In the genomic region with DNA sequence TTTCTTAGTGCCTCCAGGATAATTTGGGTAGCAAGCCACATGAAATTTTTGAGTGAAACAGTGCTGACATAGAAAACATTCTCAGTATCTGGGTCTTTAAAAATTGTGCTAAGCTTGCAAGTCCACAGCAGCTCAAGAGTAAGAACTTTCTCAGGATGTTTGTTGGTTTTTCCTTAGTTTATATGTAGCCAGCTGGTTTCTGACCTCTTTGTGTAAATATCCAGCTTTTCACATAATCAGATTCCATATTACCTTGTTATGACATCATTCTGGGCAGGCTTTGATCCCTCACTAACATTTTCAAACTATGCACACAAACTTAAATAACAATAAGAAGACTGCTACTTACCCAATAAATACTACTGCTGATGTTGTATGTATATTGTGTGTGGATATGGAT, we compare ENCODE assay signal across 18 cellular contexts.
"Had no signal": no experiment of that assay in that cellular context is flagged by ENCODE, and none has a peak within 500 bp of the region (broad histone marks: within the 10 kb centered on the region; RNA-seq: fewer than 3 reads in every experiment).

No MANE protein-coding gene starts in this region.

- H3K9me3 Mint-ChIP-seq: activated B cell treated with CpG ODN at 0.5 μM for 24 hours; activated naive CD4-positive, alpha-beta T cell treated with anti-CD3 and anti-CD28 coated beads, Interleukin-2, amount 50 U/mL, for 24 hours; activated T-cell treated with anti-CD3 and anti-CD28 coated beads, Interleukin-2, amount 50 U/mL, for 4 hours; effector memory CD8-positive, alpha-beta T cell; naive thymus-derived CD8-positive, alpha-beta T cell; stimulated activated memory B cell treated with anti-CD40 and anti-IgM and Interleukin-4, amounts not matched to agents 10 μg/mL and 1 μg/mL and 100 μg/mL, for 72 hours; T-helper 2 cell treated with Interferon-gamma antibody and Interleukin-4, amounts not matched to agents 5 μg/mL and 100 μg/mL, for 36 hours had no signal

- H3K4me3 ChIP-seq: lung, mucosa of descending colon, thyroid gland, uterus had no signal

- H3K36me3 Mint-ChIP-seq: activated naive CD4-positive, alpha-beta T cell treated with anti-CD3 and anti-CD28 coated beads, Interleukin-2, amount 50 U/mL, for 24 hours; naive thymus-derived CD8-positive, alpha-beta T cell; stimulated activated memory B cell treated with anti-CD40 and anti-IgM and Interleukin-4, amounts not matched to agents 10 μg/mL and 1 μg/mL and 100 μg/mL, for 72 hours had no signal

- ATAC-seq: activated CD8-positive, alpha-beta T cell treated with anti-CD3 and anti-CD28 coated beads for 36 hours; activated T-cell treated with anti-CD3 and anti-CD28 coated beads, Interleukin-2, amount 50 U/mL, for 4 hours; effector memory CD8-positive, alpha-beta T cell; left colon; mucosa of descending colon; naive thymus-derived CD8-positive, alpha-beta T cell; stimulated activated memory B cell treated with anti-CD40 and anti-IgM and Interleukin-4, amounts not matched to agents 10 μg/mL and 1 μg/mL and 100 μg/mL, for 72 hours had no signal

- H3K27ac Mint-ChIP-seq: activated B cell treated with CpG ODN at 0.5 μM for 24 hours; activated CD8-positive, alpha-beta T cell treated with anti-CD3 and anti-CD28 coated beads for 36 hours; activated naive CD4-positive, alpha-beta T cell treated with anti-CD3 and anti-CD28 coated beads, Interleukin-2, amount 50 U/mL, for 24 hours; dendritic cell treated with granulocyte-macrophage colony-stimulating factor and Interleukin-4, amounts not matched to agents 40 ng/mL and 50 ng/mL, for 4 days; effector memory CD8-positive, alpha-beta T cell; naive thymus-derived CD8-positive, alpha-beta T cell; stimulated activated memory B cell treated with anti-CD40 and anti-IgM and Interleukin-4, amounts not matched to agents 10 μg/mL and 1 μg/mL and 100 μg/mL, for 72 hours; T-helper 2 cell treated with Interferon-gamma antibody and Interleukin-4, amounts not matched to agents 5 μg/mL and 100 μg/mL, for 36 hours had no signal

- DNase-seq: activated B cell treated with CpG ODN at 0.5 μM for 24 hours; activated CD4-positive, alpha-beta T cell treated with anti-CD3 and anti-CD28 coated beads for 48 hours; activated CD8-positive, alpha-beta T cell treated with anti-CD3 and anti-CD28 coated beads for 36 hours; activated effector memory CD4-positive, alpha-beta T cell treated with Interleukin-2 at 50 U/mL for 16 hours; activated T-cell treated with anti-CD3 and anti-CD28 coated beads, Interleukin-2, amount 50 U/mL, for 4 hours; brain microvascular endothelial cell; effector memory CD8-positive, alpha-beta T cell; head of caudate nucleus; left colon; mucosa of descending colon; naive thymus-derived CD8-positive, alpha-beta T cell; thyroid gland; uterus had no signal

- H3K4me3 Mint-ChIP-seq: activated B cell treated with CpG ODN at 0.5 μM for 24 hours; activated CD8-positive, alpha-beta T cell treated with anti-CD3 and anti-CD28 coated beads for 36 hours; activated naive CD4-positive, alpha-beta T cell treated with anti-CD3 and anti-CD28 coated beads, Interleukin-2, amount 50 U/mL, for 24 hours; activated T-cell treated with anti-CD3 and anti-CD28 coated beads, Interleukin-2, amount 50 U/mL, for 4 hours; dendritic cell treated with granulocyte-macrophage colony-stimulating factor and Interleukin-4, amounts not matched to agents 40 ng/mL and 50 ng/mL, for 4 days; effector memory CD8-positive, alpha-beta T cell; naive thymus-derived CD8-positive, alpha-beta T cell; stimulated activated memory B cell treated with anti-CD40 and anti-IgM and Interleukin-4, amounts not matched to agents 10 μg/mL and 1 μg/mL and 100 μg/mL, for 72 hours; T-helper 2 cell treated with Interferon-gamma antibody and Interleukin-4, amounts not matched to agents 5 μg/mL and 100 μg/mL, for 36 hours had no signal

- H3K4me1 Mint-ChIP-seq: activated B cell treated with CpG ODN at 0.5 μM for 24 hours; activated naive CD4-positive, alpha-beta T cell treated with anti-CD3 and anti-CD28 coated beads, Interleukin-2, amount 50 U/mL, for 24 hours; naive thymus-derived CD8-positive, alpha-beta T cell; stimulated activated memory B cell treated with anti-CD40 and anti-IgM and Interleukin-4, amounts not matched to agents 10 μg/mL and 1 μg/mL and 100 μg/mL, for 72 hours had no signal
